ENCODE assay signal across 9 cellular contexts in genomic region chr9:113649054-113649453, GRCh38.
DNase-seq lines count a peak whose midpoint lies in the region; ATAC-seq and TF ChIP-seq lines count a peak whose summit lies in the region.
"Had no signal": no experiment of that assay in that cellular context is flagged by ENCODE, and none has a peak within 500 bp of the region (broad histone marks: within the 10 kb centered on the region; RNA-seq: fewer than 3 reads in every experiment).

No MANE protein-coding gene starts in this region.

- no peak for TF ChIP-seq CTCF in H9 (conservative IDR thresholded peaks at IDR 0.05)

- no peak overlapping the region for H3K56ac ChIP-seq in H9 (ENCODE audit: insufficient read length, low read depth, low read length)

- H3K4me3 Mint-ChIP-seq in H9 = no peak overlapping the region
- H3K4me3 Mint-ChIP-seq: B cell had no signal

- H2AK5ac ChIP-seq in H9 (ENCODE audit: insufficient read length, low read length) = no peak overlapping the region

- no peak overlapping the region for H2BK5ac ChIP-seq in H9 (ENCODE audit: insufficient read length, low read length)

- ATAC-seq in GM21619 (IDR thresholded peaks at IDR 0.05; ENCODE audit: unreplicated experiment) (no peak), HG02973 (IDR thresholded peaks at IDR 0.05; ENCODE audit: unreplicated experiment) (no peak)

- no peak overlapping the region for H4K8ac ChIP-seq in H9 (replicated peaks; ENCODE audit: insufficient read length, low read depth, low read length)

- H3K27me3 ChIP-seq in H9 (ENCODE audit: insufficient read depth, low read length) = no peaks in the 10 kb centered on the region; the same call in 1 of the 2 replicates

- no peak overlapping the region for H3K27ac Mint-ChIP-seq in H9
- H3K27ac Mint-ChIP-seq: B cell had no signal

- WGBS in H9 (ENCODE audit: extremely low coverage, insufficient read length, low lambda C conversion rate) = no CpG with 5 or more reads among the region's 11 CpGs

- H3K4me1 Mint-ChIP-seq in H9 = peaks cover 12 to 26% of the 10 kb centered on the region in 2 experiments
- H3K4me1 Mint-ChIP-seq: B cell had no signal

- peaks cover 3% of the 10 kb centered on the region; the same call in 1 of the 2 replicates for H3K4me1 ChIP-seq in H9 (ENCODE audit: insufficient read depth, low read length)

- H3K79me1 ChIP-seq in H9 (ENCODE audit: insufficient read depth, low read depth, low read length, poor library complexity, severe bottlenecking) = no peaks in the 10 kb centered on the region

- no peak overlapping the region for H3K18ac ChIP-seq in H9 (ENCODE audit: insufficient read length, low read depth, low read length)

- H3K27ac ChIP-seq in H9 (ENCODE audit: insufficient read length, low read depth, low read length) = no peak overlapping the region

- H3K23ac ChIP-seq in H9 (ENCODE audit: insufficient read length, low read depth, low read length) = no peak overlapping the region

- no peak overlapping the region for H4K5ac ChIP-seq in H9 (ENCODE audit: insufficient read length, low read depth, low read length)

- H3K79me2 ChIP-seq in H9 (ENCODE audit: insufficient read depth, low read length) = no peaks in the 10 kb centered on the region

- H3K27me3 Mint-ChIP-seq in H9 (ENCODE audit: low read depth) = peaks cover 41% of the 10 kb centered on the region

- H3T11ph ChIP-seq in H9 (ENCODE audit: low read length) = no peak overlapping the region

- H3K23me2 ChIP-seq in H9 (ENCODE audit: insufficient read length, low read depth, low read length, poor library complexity, severe bottlenecking) = no peaks in the 10 kb centered on the region

- no peaks in the 10 kb centered on the region for H4K20me1 ChIP-seq in H9 (ENCODE audit: control insufficient read depth, insufficient read depth, insufficient read length)

- H3K14ac ChIP-seq in H9 (ENCODE audit: insufficient read depth, low read length) = no peak overlapping the region

- no peak overlapping the region for H4K91ac ChIP-seq in H9 (ENCODE audit: insufficient read length, low read depth, low read length)

- H2AFZ ChIP-seq in H9 (ENCODE audit: low read length) = no peak overlapping the region

- H3K9me3 Mint-ChIP-seq in H9 = no peaks in the 10 kb centered on the region

- H3K9ac ChIP-seq in H9 (ENCODE audit: extremely low read depth, insufficient read length, low read length) = no peak overlapping the region

- no peaks in the 10 kb centered on the region for H3K36me3 Mint-ChIP-seq in H9 (ENCODE audit: insufficient read depth in 1 of 3, low read depth in 3 of 3)

- H3K4ac ChIP-seq in H9 (ENCODE audit: low read depth, low read length) = no peak overlapping the region

- H2BK120ac ChIP-seq in H9 (ENCODE audit: low read depth, low read length, poor library complexity, severe bottlenecking) = no peak overlapping the region

- DNase-seq in AG08396 (ENCODE audit: low spot score) (peak; percentile 41), NCI-H1694 (lab: John Stamatoyannopoulos, UW) (peak; percentile 66), dermis blood vessel endothelial cell (peak; percentile 46), mesenteric fat pad (ENCODE audit: low spot score) (peak; percentile 86), H9 (no peak), NCI-H2107 treated with DMSO at 0.1 percent for 48 hours (lab: John Stamatoyannopoulos, UW; ENCODE audit: unreplicated experiment) (no peak)

- no peak overlapping the region for H2BK15ac ChIP-seq in H9 (ENCODE audit: low read depth, low read length)

- no peak overlapping the region for H2BK12ac ChIP-seq in H9 (ENCODE audit: insufficient read length, low read depth, low read length)

- H3K4me2 ChIP-seq in H9 (ENCODE audit: insufficient read depth, insufficient read length, low read length) = no peak overlapping the region

- no peaks in the 10 kb centered on the region for H3K9me3 ChIP-seq in H9 (ENCODE audit: control insufficient read depth, low read depth, low read length)

- H2BK20ac ChIP-seq in H9 (ENCODE audit: low read depth, low read length, poor library complexity, severe bottlenecking) = no peak overlapping the region

Comparison
In these comparisons a context has a peak if more than half of its experiments do, and no peak if none do; other contexts are left out.
1. DNase-seq: peak in AG08396 (single experiment), NCI-H1694 (single experiment), dermis blood vessel endothelial cell (single experiment) and mesenteric fat pad (single experiment); none in H9 (single experiment) and NCI-H2107 treated with DMSO at 0.1 percent for 48 hours (single experiment).